In genomic region chr18:37435996-37436395, GRCh38 we compare ENCODE assay signal across 17 cellular contexts.
A peak's percentile ranks its signal among the peaks of the same experiment; 100 is the strongest.
DNase-seq lines count a peak whose midpoint lies in the region; ATAC-seq lines count a peak whose summit lies in the region.
"Had no signal": no experiment of that assay in that cellular context is flagged by ENCODE, and none has a peak within 500 bp of the region (broad histone marks: within the 10 kb centered on the region; RNA-seq: fewer than 3 reads in every experiment).

No MANE protein-coding gene starts in this region.

- intact Hi-C loops in left cardiac atrium (cut with DNase I): no loop called here
- intact Hi-C loops in cardiac septum (cut with DNase I): loop anchor here (5.0 kb wide), 1 partner anchor 44 kb away; no protein-coding TSS in a partner anchor
- intact Hi-C loops in posterior vena cava (cut with DNase I): loop anchor here in 1 of 2 donors (5.0 to 10.0 kb wide), 2 partner anchors 216 to 1201 kb away; no protein-coding TSS in a partner anchor

- peak; percentile 65 to 66 for ATAC-seq in left cardiac atrium
- ATAC-seq: natural killer cell treated with Interleukin-12 subunit alpha and Interleukin-12 subunit beta and Interleukin-15 and Interleukin-18, amount 100 ng/mL, for 72 hours; T-helper 17 cell had no signal

- no peak for DNase-seq in left cardiac atrium
- DNase-seq in cardiac septum (ENCODE audit: low spot score): no peak
- DNase-seq in NCI-H2107 treated with DMSO at 0.1 percent for 48 hours (lab: John Stamatoyannopoulos, UW; ENCODE audit: unreplicated experiment): peak; percentile 26
- DNase-seq in glomerular visceral epithelial cell (ENCODE audit: extremely low spot score): peak; percentile 72
- no peak for DNase-seq in AG08396 (ENCODE audit: low spot score)
- DNase-seq in SHP77 treated with DMSO at 0.1 percent for 48 hours (lab: John Stamatoyannopoulos, UW): no peak
- DNase-seq in activated effector memory CD4-positive, alpha-beta T cell treated with Interleukin-2 at 50 U/mL for 16 hours: no peak
- DNase-seq in posterior vena cava (ENCODE audit: low spot score): no peak
- DNase-seq: amniotic stem cell; cortex of kidney; NCI-H1092; NCI-H226; NK-92 treated with Interleukin-12 subunit alpha and Interleukin-12 subunit beta, amount 100 ng/mL, for 24 hours; SIG-M5; stimulated activated naive CD8-positive, alpha-beta T cell treated with anti-CD3 and anti-CD28 coated beads, Interleukin-15, amount 100 ng/mL, for 72 hours; T-helper 17 cell had no signal

Comparison
In these comparisons a context has a peak if more than half of its experiments do, and no peak if none do; other contexts are left out.
1. DNase-seq: peak in NCI-H2107 treated with DMSO at 0.1 percent for 48 hours (single experiment) and glomerular visceral epithelial cell (single experiment); none in left cardiac atrium (single experiment), cardiac septum (single experiment), AG08396 (single experiment), SHP77 treated with DMSO at 0.1 percent for 48 hours (single experiment), activated effector memory CD4-positive, alpha-beta T cell treated with Interleukin-2 at 50 U/mL for 16 hours (single experiment) and posterior vena cava (single experiment).